Comparison of ENCODE assay signal across 16 cellular contexts in genomic region chr7:127674361-127674760, GRCh38. TPM values are rescaled to one million over a fixed set of nuclear protein-coding genes. Genes with fewer than 3 reads are reported as not detected.
"Had no signal": no experiment of that assay in that cellular context is flagged by ENCODE, and none has a peak within 500 bp of the region (broad histone marks: within the 10 kb centered on the region; RNA-seq: fewer than 3 reads in every experiment).

No MANE protein-coding gene starts in this region.

- ATAC-seq: gastrocnemius medialis, heart right ventricle, left ventricle myocardium superior, pancreas had no signal

- H3K27me3 Mint-ChIP-seq: brain had no signal

- H3K4me3 Mint-ChIP-seq: brain had no signal

- H3K27ac ChIP-seq: esophagus squamous epithelium, gastrocnemius medialis, heart right ventricle, pancreas, skin epidermis had no signal

- DNase-seq: activated naive CD4-positive, alpha-beta T cell treated with anti-CD3 and anti-CD28 coated beads, Interleukin-2, amount 50 U/mL, for 16 hours; activated T-cell treated with anti-CD3 and anti-CD28 coated beads, Interleukin-2, amount 50 U/mL, for 1 hour; esophagus squamous epithelium; gastrocnemius medialis; heart right ventricle; kidney; left ventricle myocardium superior; pancreas; thyroid gland had no signal

- H3K9me3 ChIP-seq: esophagus squamous epithelium, gastrocnemius medialis, pancreas, thyroid gland had no signal

- H3K4me3 ChIP-seq: dorsolateral prefrontal cortex, esophagus squamous epithelium, gastrocnemius medialis, heart right ventricle, pancreas, skin epidermis, thyroid gland had no signal

- H3K27me3 ChIP-seq: dorsolateral prefrontal cortex, esophagus squamous epithelium, gastrocnemius medialis, heart right ventricle, pancreas, thyroid gland had no signal

- H3K36me3 ChIP-seq: pancreas had no signal

RNA-seq across cellular contexts. Expression of gene PAX4, which starts 56.4 kb away (rescaled TPM):
- total RNA-seq: esophagus squamous epithelium; gastrocnemius medialis; heart right ventricle; kidney; left ventricle myocardium superior; mesenteric fat pad; renal cortical epithelial cell; T-helper 1 cell treated with Interleukin-12 subunit alpha and Interleukin-12 subunit beta and Interleukin-4 antibody, amounts not matched to agents 30 ng/mL and 1 ng/mL, for 36 hours; thyroid gland had no signal
- polyA plus RNA-seq: heart right ventricle, neural cell had no signal
